Comparison of ENCODE assay signal across 21 cellular contexts in the genomic region with DNA sequence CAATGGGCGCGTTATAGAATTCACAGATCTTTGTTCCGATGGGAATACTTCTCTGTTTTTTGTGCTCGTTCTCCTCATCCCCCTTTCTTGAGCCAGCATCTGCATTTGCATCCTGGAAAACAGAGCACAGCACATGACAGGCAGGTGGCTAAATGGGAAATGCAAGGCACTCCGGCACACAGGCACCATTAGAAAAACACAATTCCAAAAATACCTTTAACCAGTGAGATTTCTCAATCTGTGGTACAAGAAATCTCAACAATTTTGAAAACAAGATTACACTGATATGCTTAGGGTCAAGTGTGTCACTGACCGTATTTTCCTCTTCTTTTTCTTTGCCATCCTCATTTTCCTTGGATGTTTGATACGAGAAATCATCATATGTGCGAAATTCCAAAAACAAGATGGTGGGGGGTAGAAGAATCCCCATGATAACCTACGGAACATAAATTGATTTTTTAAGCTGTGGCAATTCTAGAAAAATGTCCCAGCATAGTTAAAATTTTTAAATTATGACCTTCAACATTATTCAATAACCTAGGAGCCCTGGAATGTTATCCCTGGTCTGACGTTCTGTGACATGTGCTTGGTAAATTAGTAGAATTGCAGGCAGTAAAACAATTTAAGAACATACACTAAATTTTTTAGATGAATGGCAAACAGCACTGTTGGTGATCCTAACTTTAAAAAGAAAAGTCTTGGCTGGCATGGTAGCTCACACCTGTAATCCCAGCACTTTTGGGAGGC.
"Had no signal": no experiment of that assay in that cellular context is flagged by ENCODE, and none has a peak within 500 bp of the region (broad histone marks: within the 10 kb centered on the region; RNA-seq: fewer than 3 reads in every experiment).

No MANE protein-coding gene starts in this region.

- H3K9me3 ChIP-seq: colonic mucosa, esophagus squamous epithelium, gastrocnemius medialis, left lung, lower lobe of right lung, mucosa of descending colon had no signal

- DNase-seq: colonic mucosa; cortex of kidney; effector CD8-positive, alpha-beta T cell; effector memory CD8-positive, alpha-beta T cell; endodermal cell; erythroblast; esophagus squamous epithelium; foreskin fibroblast; foreskin melanocyte; gastrocnemius medialis; glutamatergic neuron; head of caudate nucleus; heart right ventricle; hippocampal formation; left cardiac atrium; left lung; left ventricle myocardium superior; lower lobe of right lung; mesenchymal stem cell; mucosa of descending colon had no signal

- ATAC-seq: effector memory CD8-positive, alpha-beta T cell; gastrocnemius medialis; heart right ventricle; left cardiac atrium; left lung; left ventricle myocardium superior; lower lobe of right lung; mucosa of descending colon had no signal

- H3K27ac ChIP-seq: colonic mucosa, epithelial cell of prostate, esophagus squamous epithelium, gastrocnemius medialis, heart right ventricle, left lung, lower lobe of right lung had no signal

- H3K27me3 ChIP-seq: colonic mucosa, esophagus squamous epithelium, gastrocnemius medialis, left lung had no signal

- H3K36me3 ChIP-seq: colonic mucosa, esophagus squamous epithelium, gastrocnemius medialis, heart right ventricle, left lung, lower lobe of right lung had no signal

- H3K4me3 ChIP-seq: colonic mucosa, esophagus squamous epithelium, gastrocnemius medialis, heart right ventricle, left lung, lower lobe of right lung, mucosa of descending colon had no signal

- H3K4me1 ChIP-seq: colonic mucosa, gastrocnemius medialis, left lung had no signal
